11 cellular contexts compared by ENCODE assay signal in the genomic region with DNA sequence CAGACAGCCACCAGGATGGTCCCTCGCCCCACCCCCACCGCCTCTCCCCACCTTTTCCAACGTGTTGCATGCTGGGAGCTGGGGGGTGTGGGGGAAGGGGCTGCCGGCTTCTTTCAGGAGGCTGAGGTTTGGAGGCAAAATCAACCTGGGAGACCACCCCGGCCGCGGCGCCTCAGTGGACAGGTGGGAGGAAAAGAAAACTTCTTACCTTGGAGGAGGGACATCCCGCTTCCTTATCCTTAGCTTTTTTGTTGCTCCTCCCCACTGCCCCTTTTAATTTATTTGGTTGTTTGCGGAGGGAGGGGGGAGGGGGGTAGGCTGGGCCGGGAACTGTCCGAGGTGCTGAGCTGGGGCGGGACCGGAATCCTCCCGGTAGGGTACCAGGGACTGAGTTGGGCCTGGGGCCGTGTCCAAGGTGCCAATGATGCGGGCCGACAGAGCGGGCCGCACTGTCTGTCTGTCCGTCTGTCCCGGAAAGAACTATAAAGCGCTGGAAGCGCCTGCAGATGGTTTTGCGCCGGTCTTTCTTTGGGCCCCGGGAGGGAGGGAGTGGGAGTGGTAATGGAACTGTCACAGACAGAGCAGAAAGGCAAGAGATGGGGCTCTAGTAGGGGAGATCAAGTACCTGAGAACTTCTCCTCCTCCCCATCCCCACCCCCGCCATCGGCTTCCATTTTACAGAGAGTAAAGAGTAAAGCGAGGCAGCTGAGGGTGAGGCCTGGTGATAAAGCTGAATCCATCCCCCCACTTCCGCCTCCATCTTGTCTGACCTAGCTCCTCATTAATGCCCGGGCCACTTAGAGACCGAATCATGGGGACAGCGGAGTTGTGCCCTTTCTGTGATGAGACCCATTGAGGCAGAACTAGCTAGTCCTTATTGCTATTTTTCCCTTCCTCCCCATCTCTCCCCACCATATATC. TPM values are rescaled to one million over a fixed set of nuclear protein-coding genes. Genes with fewer than 3 reads are reported as not detected.
DNase-seq lines count a peak whose midpoint lies in the region; ATAC-seq and TF ChIP-seq lines count a peak whose summit lies in the region.
"Had no signal": no experiment of that assay in that cellular context is flagged by ENCODE, and none has a peak within 500 bp of the region (broad histone marks: within the 10 kb centered on the region; RNA-seq: fewer than 3 reads in every experiment).

No MANE protein-coding gene starts in this region.

- H3K27me3 Mint-ChIP-seq in activated naive CD4-positive, alpha-beta T cell treated with anti-CD3 and anti-CD28 coated beads, Interleukin-2, amount 10 ng/mL, durations not matched to agents 7 days and 5 days, result peaks cover 94% of the 10 kb centered on the region
- H3K27me3 Mint-ChIP-seq in activated naive CD4-positive, alpha-beta T cell treated with anti-CD3 and anti-CD28 coated beads for 36 hours (ENCODE audit: low read depth), result peaks cover 74% of the 10 kb centered on the region

- CTCF ChIA-PET in activated naive CD4-positive, alpha-beta T cell treated with anti-CD3 and anti-CD28 coated beads, Interleukin-2, amount 10 ng/mL, durations not matched to agents 7 days and 5 days (lab: Charles Lee), result interaction anchor here (1.1 to 1.6 kb wide), 2 partner anchors 18 to 64 kb away, joined by 4 to 5 read pairs; no protein-coding TSS in a partner anchor
- CTCF ChIA-PET in activated naive CD4-positive, alpha-beta T cell treated with anti-CD3 and anti-CD28 coated beads for 36 hours (lab: Charles Lee), result interaction anchor here (1.3 kb wide), 1 partner anchor 18 kb away, joined by 7 read pairs; no protein-coding TSS in a partner anchor

- TF ChIP-seq CTCF in osteoblast (IDR thresholded peaks at IDR 0.05; ENCODE audit: extremely low read depth, low read depth, low read length), result no peak

- no peaks in the 10 kb centered on the region for H3K79me2 ChIP-seq in osteoblast (ENCODE audit: insufficient read depth, low read length)

- H4K20me1 ChIP-seq in osteoblast (ENCODE audit: insufficient read depth, low read length), result no peaks in the 10 kb centered on the region

- 10% methylated on average over 34 of the region's 34 CpGs for WGBS in right cardiac atrium

- H3K4me3 Mint-ChIP-seq in activated naive CD4-positive, alpha-beta T cell treated with anti-CD3 and anti-CD28 coated beads, Interleukin-2, amount 10 ng/mL, durations not matched to agents 7 days and 5 days, result no peak overlapping the region
- no peak overlapping the region for H3K4me3 Mint-ChIP-seq in activated naive CD4-positive, alpha-beta T cell treated with anti-CD3 and anti-CD28 coated beads for 36 hours

- peak; percentile 49 for DNase-seq in activated naive CD4-positive, alpha-beta T cell treated with anti-CD3 and anti-CD28 coated beads, Interleukin-2, amount 10 ng/mL, durations not matched to agents 7 days and 5 days
- DNase-seq in activated naive CD4-positive, alpha-beta T cell treated with anti-CD3 and anti-CD28 coated beads for 36 hours, result no peak
- DNase-seq in NCI-H1105 (lab: John Stamatoyannopoulos, UW) (peak; percentile 57), SK-N-MC (ENCODE audit: low read depth, low spot score) (no peak), osteoblast (ENCODE audit: insufficient read length, low spot score, missing footprints) (peak; percentile 91), right cardiac atrium (no peak), kidney glomerular epithelial cell (lab: John Stamatoyannopoulos, UW) (no peak)

- no peak overlapping the region for H3K27ac Mint-ChIP-seq in activated naive CD4-positive, alpha-beta T cell treated with anti-CD3 and anti-CD28 coated beads, Interleukin-2, amount 10 ng/mL, durations not matched to agents 7 days and 5 days
- no peak overlapping the region for H3K27ac Mint-ChIP-seq in activated naive CD4-positive, alpha-beta T cell treated with anti-CD3 and anti-CD28 coated beads for 36 hours

- intact Hi-C loops in activated naive CD4-positive, alpha-beta T cell treated with anti-CD3 and anti-CD28 coated beads for 36 hours (cut with micrococcal nuclease), result no loop called here
- intact Hi-C loops in right cardiac atrium (cut with DNase I), result no loop called here

- H3K4me3 ChIP-seq in SK-N-MC (peak overlapping the region; percentile 61), osteoblast (ENCODE audit: insufficient read depth, low read length) (no peak overlapping the region), right cardiac atrium (ENCODE audit: low read length) (no peak overlapping the region)
- H3K4me3 ChIP-seq: ascending aorta had no signal

- H3K4me1 Mint-ChIP-seq in activated naive CD4-positive, alpha-beta T cell treated with anti-CD3 and anti-CD28 coated beads, Interleukin-2, amount 10 ng/mL, durations not matched to agents 7 days and 5 days, result peaks cover 7% of the 10 kb centered on the region
- peaks cover 18% of the 10 kb centered on the region for H3K4me1 Mint-ChIP-seq in activated naive CD4-positive, alpha-beta T cell treated with anti-CD3 and anti-CD28 coated beads for 36 hours (ENCODE audit: low read depth)

- H3K9me3 Mint-ChIP-seq in activated naive CD4-positive, alpha-beta T cell treated with anti-CD3 and anti-CD28 coated beads, Interleukin-2, amount 10 ng/mL, durations not matched to agents 7 days and 5 days, result no peaks in the 10 kb centered on the region
- H3K9me3 Mint-ChIP-seq in activated naive CD4-positive, alpha-beta T cell treated with anti-CD3 and anti-CD28 coated beads for 36 hours, result no peaks in the 10 kb centered on the region

- H3K4me2 ChIP-seq in osteoblast (ENCODE audit: insufficient read depth, low read length), result no peak overlapping the region

- H3K27ac ChIP-seq in SK-N-MC (no peak overlapping the region), osteoblast (ENCODE audit: low read depth, low read length) (no peak overlapping the region), right cardiac atrium (ENCODE audit: low read length) (no peak overlapping the region)
- H3K27ac ChIP-seq: ascending aorta had no signal

- no peaks in the 10 kb centered on the region for H3K36me3 Mint-ChIP-seq in activated naive CD4-positive, alpha-beta T cell treated with anti-CD3 and anti-CD28 coated beads, Interleukin-2, amount 10 ng/mL, durations not matched to agents 7 days and 5 days
- no peaks in the 10 kb centered on the region for H3K36me3 Mint-ChIP-seq in activated naive CD4-positive, alpha-beta T cell treated with anti-CD3 and anti-CD28 coated beads for 36 hours (ENCODE audit: low read depth)
- H3K36me3 Mint-ChIP-seq: CD4-positive, CD25-positive, alpha-beta regulatory T cell had no signal

- H3K4me1 ChIP-seq in osteoblast (ENCODE audit: insufficient read depth, low read length) (no peaks in the 10 kb centered on the region), right cardiac atrium (ENCODE audit: control insufficient read depth, insufficient read depth, low read length) (no peaks in the 10 kb centered on the region)

- peaks cover 64% of the 10 kb centered on the region for H3K27me3 ChIP-seq in osteoblast (ENCODE audit: insufficient read depth, low read length)
- no peaks in the 10 kb centered on the region for H3K27me3 ChIP-seq in right cardiac atrium (ENCODE audit: control insufficient read depth, insufficient read depth)

- no peak overlapping the region for H3K9ac ChIP-seq in SK-N-MC (ENCODE audit: insufficient read length)

- H3K9me3 ChIP-seq in SK-N-MC (ENCODE audit: low read depth, low read length) (no peaks in the 10 kb centered on the region), osteoblast (ENCODE audit: low read depth, low read length) (no peaks in the 10 kb centered on the region), right cardiac atrium (ENCODE audit: control insufficient read depth, low read length) (no peaks in the 10 kb centered on the region)
- H3K9me3 ChIP-seq: ascending aorta had no signal

- ATAC-seq in right cardiac atrium, result no peak
- ATAC-seq in HG02870 (IDR thresholded peaks at IDR 0.05; ENCODE audit: unreplicated experiment), result no peak

- no peak overlapping the region for H2AFZ ChIP-seq in osteoblast (ENCODE audit: low read length)

- no peaks in the 10 kb centered on the region for H3K36me3 ChIP-seq in SK-N-MC (ENCODE audit: insufficient read depth, low read length)
- no peaks in the 10 kb centered on the region for H3K36me3 ChIP-seq in osteoblast (ENCODE audit: insufficient read depth, low read length)
- H3K36me3 ChIP-seq: ascending aorta had no signal

RNA-seq across cellular contexts. Expression of gene CDK5R2, which starts 2.4 kb away (rescaled TPM):
- total RNA-seq in activated naive CD4-positive, alpha-beta T cell treated with anti-CD3 and anti-CD28 coated beads for 36 hours, result not detected
- total RNA-seq in osteoblast (not detected in 2 replicates), right cardiac atrium (not detected)
- 0.09 TPM for polyA plus RNA-seq in right cardiac atrium
- total RNA-seq: ascending aorta; CD4-positive, CD25-positive, alpha-beta regulatory T cell had no signal
- polyA plus RNA-seq: CD4-positive, CD25-positive, alpha-beta regulatory T cell had no signal

RNA-seq across cellular contexts. Expression of gene FEV, which starts 23.1 kb away (rescaled TPM):
- not detected for total RNA-seq in activated naive CD4-positive, alpha-beta T cell treated with anti-CD3 and anti-CD28 coated beads for 36 hours
- total RNA-seq in osteoblast (not detected in 2 replicates), right cardiac atrium (not detected)
- not detected for polyA plus RNA-seq in right cardiac atrium
- total RNA-seq: ascending aorta; CD4-positive, CD25-positive, alpha-beta regulatory T cell; fibroblast of lung had no signal
- polyA plus RNA-seq: CD4-positive, CD25-positive, alpha-beta regulatory T cell; fibroblast of lung had no signal

RNA-seq across cellular contexts. Expression of gene CRYBA2, which starts 31.3 kb away (rescaled TPM):
- not detected for total RNA-seq in activated naive CD4-positive, alpha-beta T cell treated with anti-CD3 and anti-CD28 coated beads for 36 hours
- not detected in 2 replicates for total RNA-seq in osteoblast
- not detected for total RNA-seq in right cardiac atrium
- polyA plus RNA-seq in right cardiac atrium, result not detected
- total RNA-seq: ascending aorta; CD4-positive, CD25-positive, alpha-beta regulatory T cell; fibroblast of lung had no signal
- polyA plus RNA-seq: CD4-positive, CD25-positive, alpha-beta regulatory T cell; fibroblast of lung had no signal

Comparison
In these comparisons a context has a peak if more than half of its experiments do, and no peak if none do; other contexts are left out.
1. DNase-seq: peak in activated naive CD4-positive, alpha-beta T cell treated with anti-CD3 and anti-CD28 coated beads, Interleukin-2, amount 10 ng/mL, durations not matched to agents 7 days and 5 days (single experiment), NCI-H1105 (single experiment) and osteoblast (single experiment); none in activated naive CD4-positive, alpha-beta T cell treated with anti-CD3 and anti-CD28 coated beads for 36 hours (single experiment), SK-N-MC (single experiment), right cardiac atrium (0 of 3) and kidney glomerular epithelial cell (single experiment).